ENCODE assay signal across 17 cellular contexts in genomic region chr2:108531674-108532055, GRCh38. TPM values are rescaled to one million over a fixed set of nuclear protein-coding genes. Genes with fewer than 3 reads are reported as not detected.
DNase-seq lines count a peak whose midpoint lies in the region; ATAC-seq lines count a peak whose summit lies in the region.
"Had no signal": no experiment of that assay in that cellular context is flagged by ENCODE, and none has a peak within 500 bp of the region (broad histone marks: within the 10 kb centered on the region; RNA-seq: fewer than 3 reads in every experiment).

No MANE protein-coding gene starts in this region.

- no peak for ATAC-seq in activated naive CD8-positive, alpha-beta T cell treated with anti-CD3 and anti-CD28 coated beads, Interleukin-2, amount 10 ng/mL, durations not matched to agents 7 days and 5 days (ENCODE audit: low read depth)
- ATAC-seq in activated naive CD8-positive, alpha-beta T cell treated with anti-CD3 and anti-CD28 coated beads, Interleukin-2, amount 50 U/mL, for 24 hours, result no peak
- ATAC-seq in stimulated activated memory B cell treated with anti-CD40 and anti-IgM and Interleukin-4, amounts not matched to agents 10 μg/mL and 1 μg/mL and 100 μg/mL, for 72 hours, result no peak

- H3K36me3 Mint-ChIP-seq in T-helper 1 cell treated with Interleukin-12 subunit alpha and Interleukin-12 subunit beta and Interleukin-4 antibody, amounts not matched to agents 30 μg/mL and 1 μg/mL, for 36 hours (ENCODE audit: low read depth), result no peaks in the 10 kb centered on the region
- H3K36me3 Mint-ChIP-seq in activated naive CD8-positive, alpha-beta T cell treated with anti-CD3 and anti-CD28 coated beads, Interleukin-2, amount 10 ng/mL, durations not matched to agents 7 days and 5 days, result peaks cover 3% of the 10 kb centered on the region
- no peaks in the 10 kb centered on the region for H3K36me3 Mint-ChIP-seq in activated naive CD8-positive, alpha-beta T cell treated with anti-CD3 and anti-CD28 coated beads, Interleukin-2, amount 50 U/mL, for 24 hours (ENCODE audit: low read depth)
- H3K36me3 Mint-ChIP-seq in activated T-helper 1 cell treated with anti-CD3 and anti-CD28 coated beads, Interleukin-12 subunit alpha, Interleukin-12 subunit beta, Interleukin-2, Interleukin-4 antibody, amounts not matched to agents 30 ng/mL and 10 ng/mL and 1 ng/mL, durations not matched to agents 14 hours and 24 hours and 36 hours (ENCODE audit: low read depth), result peaks cover 2% of the 10 kb centered on the region
- H3K36me3 Mint-ChIP-seq in stimulated activated memory B cell treated with anti-CD40 and anti-IgM and Interleukin-4, amounts not matched to agents 10 μg/mL and 1 μg/mL and 100 μg/mL, for 72 hours, result no peaks in the 10 kb centered on the region
- no peaks in the 10 kb centered on the region for H3K36me3 Mint-ChIP-seq in immature natural killer cell

- no peaks in the 10 kb centered on the region for H3K9me3 Mint-ChIP-seq in T-helper 1 cell treated with Interleukin-12 subunit alpha and Interleukin-12 subunit beta and Interleukin-4 antibody, amounts not matched to agents 30 μg/mL and 1 μg/mL, for 36 hours
- no peaks in the 10 kb centered on the region for H3K9me3 Mint-ChIP-seq in activated naive CD8-positive, alpha-beta T cell treated with anti-CD3 and anti-CD28 coated beads, Interleukin-2, amount 10 ng/mL, durations not matched to agents 7 days and 5 days
- no peaks in the 10 kb centered on the region for H3K9me3 Mint-ChIP-seq in activated naive CD8-positive, alpha-beta T cell treated with anti-CD3 and anti-CD28 coated beads, Interleukin-2, amount 50 U/mL, for 24 hours
- H3K9me3 Mint-ChIP-seq in activated T-helper 1 cell treated with anti-CD3 and anti-CD28 coated beads, Interleukin-12 subunit alpha, Interleukin-12 subunit beta, Interleukin-2, Interleukin-4 antibody, amounts not matched to agents 30 ng/mL and 10 ng/mL and 1 ng/mL, durations not matched to agents 14 hours and 24 hours and 36 hours, result no peaks in the 10 kb centered on the region
- no peaks in the 10 kb centered on the region for H3K9me3 Mint-ChIP-seq in stimulated activated memory B cell treated with anti-CD40 and anti-IgM and Interleukin-4, amounts not matched to agents 10 μg/mL and 1 μg/mL and 100 μg/mL, for 72 hours
- H3K9me3 Mint-ChIP-seq in immature natural killer cell, result no peaks in the 10 kb centered on the region

- intact Hi-C loops in activated T-helper 1 cell treated with anti-CD3 and anti-CD28 coated beads, Interleukin-12 subunit alpha, Interleukin-12 subunit beta, Interleukin-2, Interleukin-4 antibody, amounts not matched to agents 30 ng/mL and 10 ng/mL and 1 ng/mL, durations not matched to agents 14 hours and 24 hours and 36 hours (cut with micrococcal nuclease), result loop anchor here (5.0 kb wide), 3 partner anchors 91 to 256 kb away; partner anchors contain the start of gene CCDC138

- DNase-seq in T-helper 1 cell, result no peak
- no peak for DNase-seq in activated naive CD8-positive, alpha-beta T cell treated with anti-CD3 and anti-CD28 coated beads, Interleukin-2, amount 10 ng/mL, durations not matched to agents 7 days and 5 days
- DNase-seq in activated naive CD8-positive, alpha-beta T cell treated with anti-CD3 and anti-CD28 coated beads, Interleukin-2, amount 50 U/mL, for 24 hours, result no peak
- no peak for DNase-seq in activated T-helper 1 cell treated with anti-CD3 and anti-CD28 coated beads, Interleukin-12 subunit alpha, Interleukin-12 subunit beta, Interleukin-2, Interleukin-4 antibody, amounts not matched to agents 30 ng/mL and 10 ng/mL and 1 ng/mL, durations not matched to agents 14 hours and 24 hours and 36 hours (ENCODE audit: low spot score)
- DNase-seq in NCI-H2227 treated with DMSO at 0.1 percent for 48 hours (lab: John Stamatoyannopoulos, UW), result no peak
- no peak for DNase-seq in immature natural killer cell
- DNase-seq: BE2C, DND-41, GM23248, HCEC 1CT, NCI-H1436, NCI-H2029, NCI-H510A, NCI-H774, PC-9 had no signal

- peak overlapping the region; percentile 77 for H3K4me3 Mint-ChIP-seq in T-helper 1 cell treated with Interleukin-12 subunit alpha and Interleukin-12 subunit beta and Interleukin-4 antibody, amounts not matched to agents 30 μg/mL and 1 μg/mL, for 36 hours
- H3K4me3 Mint-ChIP-seq in activated naive CD8-positive, alpha-beta T cell treated with anti-CD3 and anti-CD28 coated beads, Interleukin-2, amount 10 ng/mL, durations not matched to agents 7 days and 5 days, result no peak overlapping the region
- no peak overlapping the region for H3K4me3 Mint-ChIP-seq in activated naive CD8-positive, alpha-beta T cell treated with anti-CD3 and anti-CD28 coated beads, Interleukin-2, amount 50 U/mL, for 24 hours
- peak overlapping the region; percentile 77 for H3K4me3 Mint-ChIP-seq in activated T-helper 1 cell treated with anti-CD3 and anti-CD28 coated beads, Interleukin-12 subunit alpha, Interleukin-12 subunit beta, Interleukin-2, Interleukin-4 antibody, amounts not matched to agents 30 ng/mL and 10 ng/mL and 1 ng/mL, durations not matched to agents 14 hours and 24 hours and 36 hours
- no peak overlapping the region for H3K4me3 Mint-ChIP-seq in stimulated activated memory B cell treated with anti-CD40 and anti-IgM and Interleukin-4, amounts not matched to agents 10 μg/mL and 1 μg/mL and 100 μg/mL, for 72 hours
- H3K4me3 Mint-ChIP-seq in immature natural killer cell, result peak overlapping the region in 1 of 5 donors; percentile 15

- peak overlapping the region; percentile 84 for H3K27ac Mint-ChIP-seq in T-helper 1 cell treated with Interleukin-12 subunit alpha and Interleukin-12 subunit beta and Interleukin-4 antibody, amounts not matched to agents 30 μg/mL and 1 μg/mL, for 36 hours
- peak overlapping the region; percentile 89 for H3K27ac Mint-ChIP-seq in activated naive CD8-positive, alpha-beta T cell treated with anti-CD3 and anti-CD28 coated beads, Interleukin-2, amount 10 ng/mL, durations not matched to agents 7 days and 5 days
- H3K27ac Mint-ChIP-seq in activated naive CD8-positive, alpha-beta T cell treated with anti-CD3 and anti-CD28 coated beads, Interleukin-2, amount 50 U/mL, for 24 hours, result no peak overlapping the region
- H3K27ac Mint-ChIP-seq in activated T-helper 1 cell treated with anti-CD3 and anti-CD28 coated beads, Interleukin-12 subunit alpha, Interleukin-12 subunit beta, Interleukin-2, Interleukin-4 antibody, amounts not matched to agents 30 ng/mL and 10 ng/mL and 1 ng/mL, durations not matched to agents 14 hours and 24 hours and 36 hours, result peak overlapping the region; percentile 83
- peak overlapping the region; percentile 81 for H3K27ac Mint-ChIP-seq in stimulated activated memory B cell treated with anti-CD40 and anti-IgM and Interleukin-4, amounts not matched to agents 10 μg/mL and 1 μg/mL and 100 μg/mL, for 72 hours
- no peak overlapping the region for H3K27ac Mint-ChIP-seq in immature natural killer cell

- no peaks in the 10 kb centered on the region for H3K27me3 Mint-ChIP-seq in T-helper 1 cell treated with Interleukin-12 subunit alpha and Interleukin-12 subunit beta and Interleukin-4 antibody, amounts not matched to agents 30 μg/mL and 1 μg/mL, for 36 hours (ENCODE audit: low read depth)
- no peaks in the 10 kb centered on the region for H3K27me3 Mint-ChIP-seq in activated naive CD8-positive, alpha-beta T cell treated with anti-CD3 and anti-CD28 coated beads, Interleukin-2, amount 10 ng/mL, durations not matched to agents 7 days and 5 days
- H3K27me3 Mint-ChIP-seq in activated naive CD8-positive, alpha-beta T cell treated with anti-CD3 and anti-CD28 coated beads, Interleukin-2, amount 50 U/mL, for 24 hours, result no peaks in the 10 kb centered on the region
- H3K27me3 Mint-ChIP-seq in activated T-helper 1 cell treated with anti-CD3 and anti-CD28 coated beads, Interleukin-12 subunit alpha, Interleukin-12 subunit beta, Interleukin-2, Interleukin-4 antibody, amounts not matched to agents 30 ng/mL and 10 ng/mL and 1 ng/mL, durations not matched to agents 14 hours and 24 hours and 36 hours (ENCODE audit: insufficient read depth), result peaks cover 2% of the 10 kb centered on the region
- H3K27me3 Mint-ChIP-seq in stimulated activated memory B cell treated with anti-CD40 and anti-IgM and Interleukin-4, amounts not matched to agents 10 μg/mL and 1 μg/mL and 100 μg/mL, for 72 hours, result no peaks in the 10 kb centered on the region
- H3K27me3 Mint-ChIP-seq in immature natural killer cell (ENCODE audit: low read depth in 3 of 3), result peaks cover 4 to 5% (median 5%) of the 10 kb centered on the region in 3 donors

- POLR2A ChIA-PET in activated naive CD8-positive, alpha-beta T cell treated with anti-CD3 and anti-CD28 coated beads, Interleukin-2, amount 10 ng/mL, durations not matched to agents 7 days and 5 days (lab: Charles Lee), result no interaction called here

- H3K4me1 Mint-ChIP-seq in T-helper 1 cell treated with Interleukin-12 subunit alpha and Interleukin-12 subunit beta and Interleukin-4 antibody, amounts not matched to agents 30 μg/mL and 1 μg/mL, for 36 hours (ENCODE audit: low read depth), result peaks cover 32% of the 10 kb centered on the region
- H3K4me1 Mint-ChIP-seq in activated naive CD8-positive, alpha-beta T cell treated with anti-CD3 and anti-CD28 coated beads, Interleukin-2, amount 10 ng/mL, durations not matched to agents 7 days and 5 days, result peaks cover 21% of the 10 kb centered on the region
- H3K4me1 Mint-ChIP-seq in activated naive CD8-positive, alpha-beta T cell treated with anti-CD3 and anti-CD28 coated beads, Interleukin-2, amount 50 U/mL, for 24 hours, result peaks cover 27% of the 10 kb centered on the region
- H3K4me1 Mint-ChIP-seq in activated T-helper 1 cell treated with anti-CD3 and anti-CD28 coated beads, Interleukin-12 subunit alpha, Interleukin-12 subunit beta, Interleukin-2, Interleukin-4 antibody, amounts not matched to agents 30 ng/mL and 10 ng/mL and 1 ng/mL, durations not matched to agents 14 hours and 24 hours and 36 hours (ENCODE audit: low read depth), result peaks cover 43% of the 10 kb centered on the region
- peaks cover 30% of the 10 kb centered on the region for H3K4me1 Mint-ChIP-seq in stimulated activated memory B cell treated with anti-CD40 and anti-IgM and Interleukin-4, amounts not matched to agents 10 μg/mL and 1 μg/mL and 100 μg/mL, for 72 hours
- peaks cover 21 to 37% of the 10 kb centered on the region in 2 donors for H3K4me1 Mint-ChIP-seq in immature natural killer cell

RNA-seq across cellular contexts. Expression of gene LIMS1, which starts 2.6 kb away (rescaled TPM):
- total RNA-seq in activated naive CD8-positive, alpha-beta T cell treated with anti-CD3 and anti-CD28 coated beads, Interleukin-2, amount 10 ng/mL, durations not matched to agents 7 days and 5 days, result 10 to 100 TPM; 46.2 to 52.1 TPM
- 69.6 and 70.0 TPM in 2 replicates for total RNA-seq in activated T-helper 1 cell treated with anti-CD3 and anti-CD28 coated beads, Interleukin-12 subunit alpha, Interleukin-12 subunit beta, Interleukin-2, Interleukin-4 antibody, amounts not matched to agents 30 ng/mL and 10 ng/mL and 1 ng/mL, durations not matched to agents 14 hours and 24 hours and 36 hours
- 10 to 100 TPM; 31.3 to 64.7 (median 60.6) TPM for polyA plus RNA-seq in immature natural killer cell

Comparison
In these comparisons a context has a peak if more than half of its experiments do, and no peak if none do; other contexts are left out.
1. H3K27ac Mint-ChIP-seq: peak in T-helper 1 cell treated with Interleukin-12 subunit alpha and Interleukin-12 subunit beta and Interleukin-4 antibody, amounts not matched to agents 30 μg/mL and 1 μg/mL, for 36 hours (single experiment), activated naive CD8-positive, alpha-beta T cell treated with anti-CD3 and anti-CD28 coated beads, Interleukin-2, amount 10 ng/mL, durations not matched to agents 7 days and 5 days (single experiment), activated T-helper 1 cell treated with anti-CD3 and anti-CD28 coated beads, Interleukin-12 subunit alpha, Interleukin-12 subunit beta, Interleukin-2, Interleukin-4 antibody, amounts not matched to agents 30 ng/mL and 10 ng/mL and 1 ng/mL, durations not matched to agents 14 hours and 24 hours and 36 hours (single experiment) and stimulated activated memory B cell treated with anti-CD40 and anti-IgM and Interleukin-4, amounts not matched to agents 10 μg/mL and 1 μg/mL and 100 μg/mL, for 72 hours (single experiment); none in activated naive CD8-positive, alpha-beta T cell treated with anti-CD3 and anti-CD28 coated beads, Interleukin-2, amount 50 U/mL, for 24 hours (single experiment) and immature natural killer cell (0 of 6).
2. H3K4me3 Mint-ChIP-seq: peak in T-helper 1 cell treated with Interleukin-12 subunit alpha and Interleukin-12 subunit beta and Interleukin-4 antibody, amounts not matched to agents 30 μg/mL and 1 μg/mL, for 36 hours (single experiment) and activated T-helper 1 cell treated with anti-CD3 and anti-CD28 coated beads, Interleukin-12 subunit alpha, Interleukin-12 subunit beta, Interleukin-2, Interleukin-4 antibody, amounts not matched to agents 30 ng/mL and 10 ng/mL and 1 ng/mL, durations not matched to agents 14 hours and 24 hours and 36 hours (single experiment); none in activated naive CD8-positive, alpha-beta T cell treated with anti-CD3 and anti-CD28 coated beads, Interleukin-2, amount 10 ng/mL, durations not matched to agents 7 days and 5 days (single experiment), activated naive CD8-positive, alpha-beta T cell treated with anti-CD3 and anti-CD28 coated beads, Interleukin-2, amount 50 U/mL, for 24 hours (single experiment) and stimulated activated memory B cell treated with anti-CD40 and anti-IgM and Interleukin-4, amounts not matched to agents 10 μg/mL and 1 μg/mL and 100 μg/mL, for 72 hours (single experiment).